Comparison of ENCODE assay signal across 28 cellular contexts in genomic region chr6:73028124-73028766, GRCh38.
DNase-seq lines count a peak whose midpoint lies in the region; ATAC-seq, FAIRE-seq and TF ChIP-seq lines count a peak whose summit lies in the region.
"Had no signal": no experiment of that assay in that cellular context is flagged by ENCODE, and none has a peak within 500 bp of the region (broad histone marks: within the 10 kb centered on the region; RNA-seq: fewer than 3 reads in every experiment).

No MANE protein-coding gene starts in this region.

- CTCF ChIA-PET in Panc1 (lab: Charles Lee): no interaction called here

- in situ Hi-C loops in Panc1 (cut with HindIII; ENCODE audit: low pct_unique_long_range_greater_than_20kb, low sequenced_read_pairs): no loop called here

- H3K9me3 ChIP-seq in Panc1 (ENCODE audit: control insufficient read depth, insufficient read depth, low read depth, low read length): no peaks in the 10 kb centered on the region
- H3K9me3 ChIP-seq: gastrocnemius medialis, prostate gland, suprapubic skin, vagina had no signal

- intact Hi-C loops in Panc1 (cut with micrococcal nuclease; ENCODE audit: unreplicated experiment): no loop called here

- H3K27me3 ChIP-seq in Panc1 (ENCODE audit: control insufficient read depth, insufficient read depth, low read length): no peaks in the 10 kb centered on the region
- H3K27me3 ChIP-seq: gastrocnemius medialis, suprapubic skin, vagina had no signal

- POLR2A ChIA-PET in Panc1 (lab: Charles Lee): interaction anchor here (0.5 kb wide), 1 partner anchor 362 kb away, joined by 8 read pairs; no protein-coding TSS in a partner anchor

- no peaks in the 10 kb centered on the region for H3K27me3 Mint-ChIP-seq in activated naive CD8-positive, alpha-beta T cell treated with anti-CD3 and anti-CD28 coated beads, Interleukin-2, amount 50 U/mL, for 24 hours
- H3K27me3 Mint-ChIP-seq in activated naive CD8-positive, alpha-beta T cell treated with anti-CD3 and anti-CD28 coated beads for 36 hours: no peaks in the 10 kb centered on the region

- no peaks in the 10 kb centered on the region for H3K36me3 ChIP-seq in Panc1 (ENCODE audit: control insufficient read depth, insufficient read depth, low read length)
- H3K36me3 ChIP-seq: gastrocnemius medialis, prostate gland, suprapubic skin, vagina had no signal

- no peaks in the 10 kb centered on the region for H3K9me3 Mint-ChIP-seq in activated naive CD8-positive, alpha-beta T cell treated with anti-CD3 and anti-CD28 coated beads, Interleukin-2, amount 50 U/mL, for 24 hours
- H3K9me3 Mint-ChIP-seq in activated naive CD8-positive, alpha-beta T cell treated with anti-CD3 and anti-CD28 coated beads for 36 hours: no peaks in the 10 kb centered on the region
- H3K9me3 Mint-ChIP-seq: activated T-cell treated with anti-CD3 and anti-CD28 coated beads, Interleukin-2, amount 50 U/mL, for 72 hours; CD14-positive monocyte; nephron; stimulated activated effector memory CD8-positive, alpha-beta T cell treated with anti-CD3 and anti-CD28 coated beads, Interleukin-12 subunit alpha, Interleukin-12 subunit beta, amount 100 ng/mL, for 72 hours had no signal

- no peak overlapping the region for H3K4me3 Mint-ChIP-seq in activated naive CD8-positive, alpha-beta T cell treated with anti-CD3 and anti-CD28 coated beads, Interleukin-2, amount 50 U/mL, for 24 hours
- H3K4me3 Mint-ChIP-seq in activated naive CD8-positive, alpha-beta T cell treated with anti-CD3 and anti-CD28 coated beads for 36 hours: no peak overlapping the region
- H3K4me3 Mint-ChIP-seq: activated T-cell treated with anti-CD3 and anti-CD28 coated beads, Interleukin-2, amount 50 U/mL, for 72 hours; nephron; stimulated activated effector memory CD8-positive, alpha-beta T cell treated with anti-CD3 and anti-CD28 coated beads, Interleukin-12 subunit alpha, Interleukin-12 subunit beta, amount 100 ng/mL, for 72 hours had no signal

- no peak for TF ChIP-seq CTCF in Panc1 (IDR thresholded peaks at IDR 0.05)

- no peaks in the 10 kb centered on the region for H3K36me3 Mint-ChIP-seq in activated naive CD8-positive, alpha-beta T cell treated with anti-CD3 and anti-CD28 coated beads, Interleukin-2, amount 50 U/mL, for 24 hours (ENCODE audit: low read depth)
- H3K36me3 Mint-ChIP-seq in activated naive CD8-positive, alpha-beta T cell treated with anti-CD3 and anti-CD28 coated beads for 36 hours: peaks cover 3% of the 10 kb centered on the region
- H3K36me3 Mint-ChIP-seq: CD14-positive monocyte; stimulated activated effector memory CD8-positive, alpha-beta T cell treated with anti-CD3 and anti-CD28 coated beads, Interleukin-12 subunit alpha, Interleukin-12 subunit beta, amount 100 ng/mL, for 72 hours had no signal

- ATAC-seq in activated naive CD8-positive, alpha-beta T cell treated with anti-CD3 and anti-CD28 coated beads, Interleukin-2, amount 50 U/mL, for 24 hours: peak; percentile 6
- ATAC-seq in Panc1 (no peak), GM19328 (IDR thresholded peaks at IDR 0.05; ENCODE audit: unreplicated experiment) (no peak)
- ATAC-seq: activated T-cell treated with anti-CD3 and anti-CD28 coated beads, Interleukin-2, amount 50 U/mL, for 72 hours; esophagus mucosa; gastrocnemius medialis; left lobe of liver; stimulated activated effector memory CD8-positive, alpha-beta T cell treated with anti-CD3 and anti-CD28 coated beads, Interleukin-12 subunit alpha, Interleukin-12 subunit beta, amount 100 ng/mL, for 72 hours had no signal

- H3K4me1 Mint-ChIP-seq in activated naive CD8-positive, alpha-beta T cell treated with anti-CD3 and anti-CD28 coated beads, Interleukin-2, amount 50 U/mL, for 24 hours: peaks cover 16% of the 10 kb centered on the region
- H3K4me1 Mint-ChIP-seq in activated naive CD8-positive, alpha-beta T cell treated with anti-CD3 and anti-CD28 coated beads for 36 hours: peaks cover 16% of the 10 kb centered on the region
- H3K4me1 Mint-ChIP-seq: stimulated activated effector memory CD8-positive, alpha-beta T cell treated with anti-CD3 and anti-CD28 coated beads, Interleukin-12 subunit alpha, Interleukin-12 subunit beta, amount 100 ng/mL, for 72 hours had no signal

- BruUV-seq in Panc1 (replicated peaks; lab: Mats Ljungman, UMichigan): no TSS peak

- no peak for DNase-seq in activated naive CD8-positive, alpha-beta T cell treated with anti-CD3 and anti-CD28 coated beads, Interleukin-2, amount 50 U/mL, for 24 hours
- DNase-seq in activated naive CD8-positive, alpha-beta T cell treated with anti-CD3 and anti-CD28 coated beads for 36 hours: no peak
- no peak for DNase-seq in Panc1 (ENCODE audit: low read depth, low spot score)
- DNase-seq in iPS DF 4.7 (ENCODE audit: extremely low read depth, low spot score): peak; percentile 11
- DNase-seq in NCI-H1694 treated with DMSO at 0.1 percent for 48 hours (lab: John Stamatoyannopoulos, UW): no peak
- DNase-seq in putamen (ENCODE audit: low spot score): no peak
- DNase-seq in frontal cortex (ENCODE audit: low spot score in 2 of 2): no peak
- DNase-seq: ACHN; activated CD4-positive, CD25-positive, alpha-beta regulatory T cell treated with anti-CD3 and anti-CD28 coated beads, Interleukin-2, amount 50 U/mL, for 72 hours; activated naive CD4-positive, alpha-beta T cell treated with anti-CD3 and anti-CD28 coated beads, Interleukin-2, amount 50 U/mL, for 16 hours; activated T-cell treated with anti-CD3 and anti-CD28 coated beads, Interleukin-2, amount 50 U/mL, for 72 hours; cerebellar nuclear complex; gastrocnemius medialis; midbrain; NCI-H1092 treated with DMSO at 0.1 percent for 48 hours; NCI-H82 had no signal

- peak overlapping the region; percentile 34; the same call in 1 of the 2 replicates for H3K27ac ChIP-seq in Panc1 (ENCODE audit: low read length)
- H3K27ac ChIP-seq: gastrocnemius medialis, prostate gland, suprapubic skin, vagina had no signal

- no peak for FAIRE-seq in frontal cortex (lab: Jason Lieb, UNC)
- FAIRE-seq: astrocyte, G401.6, RCC 7860 had no signal

- peaks cover 16% of the 10 kb centered on the region for H3K4me1 ChIP-seq in Panc1 (ENCODE audit: control insufficient read depth, insufficient read depth, low read length)
- H3K4me1 ChIP-seq: suprapubic skin, vagina had no signal

- no peak overlapping the region for H3K4me3 ChIP-seq in Panc1 (ENCODE audit: low read depth in 2 of 2, low read length in 2 of 2)
- H3K4me3 ChIP-seq: gastrocnemius medialis, prostate gland, suprapubic skin, vagina had no signal

- H3K27ac Mint-ChIP-seq in activated naive CD8-positive, alpha-beta T cell treated with anti-CD3 and anti-CD28 coated beads, Interleukin-2, amount 50 U/mL, for 24 hours: no peak overlapping the region
- no peak overlapping the region for H3K27ac Mint-ChIP-seq in activated naive CD8-positive, alpha-beta T cell treated with anti-CD3 and anti-CD28 coated beads for 36 hours
- H3K27ac Mint-ChIP-seq: activated T-cell treated with anti-CD3 and anti-CD28 coated beads, Interleukin-2, amount 50 U/mL, for 72 hours; CD14-positive monocyte; stimulated activated effector memory CD8-positive, alpha-beta T cell treated with anti-CD3 and anti-CD28 coated beads, Interleukin-12 subunit alpha, Interleukin-12 subunit beta, amount 100 ng/mL, for 72 hours had no signal
